ENCODE assay signal across 1 cellular context in the genomic region with DNA sequence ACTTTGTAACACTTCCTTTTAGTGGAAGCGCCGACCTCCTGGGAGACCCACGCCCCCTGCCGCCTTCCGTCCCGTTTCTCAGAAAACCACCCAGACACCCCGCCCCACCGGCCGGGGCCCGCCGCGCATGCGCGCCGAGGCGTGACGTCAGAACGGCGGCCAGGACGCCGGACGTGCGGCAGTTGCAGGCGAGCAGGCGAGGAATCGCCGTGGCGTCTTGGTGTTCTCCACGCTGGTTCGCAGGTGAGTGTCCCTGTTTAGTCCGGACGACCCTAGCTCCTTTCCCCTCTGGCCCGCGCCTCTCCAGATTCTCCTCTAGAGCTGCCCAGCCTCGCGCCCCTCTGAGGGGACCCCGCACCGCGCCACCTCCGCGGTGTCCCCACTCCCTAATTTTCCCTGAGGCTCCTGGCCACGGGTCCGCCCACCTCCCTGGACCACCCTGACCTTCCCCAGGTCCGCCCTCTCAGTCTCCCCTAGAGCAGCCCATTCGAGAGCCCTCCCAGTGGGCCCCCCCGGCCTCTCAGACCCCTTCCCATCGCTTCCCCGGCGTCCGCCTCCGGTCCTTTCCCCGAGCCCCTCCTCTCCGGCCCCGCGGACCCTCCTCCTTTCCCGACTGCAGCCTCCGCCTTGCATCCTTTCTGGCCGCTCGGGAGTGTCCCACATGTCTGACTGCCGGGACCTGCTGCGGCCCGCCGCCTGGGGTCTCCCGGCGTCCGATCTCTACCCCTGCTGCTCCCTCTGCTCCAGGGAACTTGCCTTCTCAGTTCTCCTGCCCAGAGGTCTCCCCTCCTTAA.
TF ChIP-seq lines count a peak whose summit lies in the region.

A gene with protein sequence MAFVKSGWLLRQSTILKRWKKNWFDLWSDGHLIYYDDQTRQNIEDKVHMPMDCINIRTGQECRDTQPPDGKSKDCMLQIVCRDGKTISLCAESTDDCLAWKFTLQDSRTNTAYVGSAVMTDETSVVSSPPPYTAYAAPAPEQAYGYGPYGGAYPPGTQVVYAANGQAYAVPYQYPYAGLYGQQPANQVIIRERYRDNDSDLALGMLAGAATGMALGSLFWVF (plus strand): TSS at position 181 of the 794 bp plus-strand sequence. CDS start 15,606 bp downstream, outside the sequence.

TF ChIP-seq in HepG2, 621 proteins besides CTCF, POLR2A, EP300 and RAD21 (continued from another document and continues in another):
- TF ChIP-seq, protein P1, sequence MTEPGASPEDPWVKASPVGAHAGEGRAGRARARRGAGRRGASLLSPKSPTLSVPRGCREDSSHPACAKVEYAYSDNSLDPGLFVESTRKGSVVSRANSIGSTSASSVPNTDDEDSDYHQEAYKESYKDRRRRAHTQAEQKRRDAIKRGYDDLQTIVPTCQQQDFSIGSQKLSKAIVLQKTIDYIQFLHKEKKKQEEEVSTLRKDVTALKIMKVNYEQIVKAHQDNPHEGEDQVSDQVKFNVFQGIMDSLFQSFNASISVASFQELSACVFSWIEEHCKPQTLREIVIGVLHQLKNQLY (CRISPR knock-in tag; IDR thresholded peaks at IDR 0.05): no peak
- TF ChIP-seq ZNF441 (CRISPR knock-in tag; IDR thresholded peaks at IDR 0.05; ENCODE audit: borderline replicate concordance) (peak; percentile 73; the same call in 1 of the 2 replicates), ZNF572 (CRISPR knock-in tag; IDR thresholded peaks at IDR 0.05) (peak; percentile 89; the same call in 1 of the 2 replicates), JDP2 (CRISPR knock-in tag; IDR thresholded peaks at IDR 0.05; ENCODE audit: borderline replicate concordance) (no peak), HNRNPK (IDR thresholded peaks at IDR 0.05; ENCODE audit: low read depth, low read length, poor library complexity, severe bottlenecking) (no peak), FIP1L1 (IDR thresholded peaks at IDR 0.05; ENCODE audit: borderline replicate concordance, insufficient read depth, low read depth, low read length) (no peak), NR2C2 (CRISPR knock-in tag; IDR thresholded peaks at IDR 0.05; ENCODE audit: borderline replicate concordance) (no peak; the same call in 1 of the 2 replicates), NCOA2 (CRISPR knock-in tag; IDR thresholded peaks at IDR 0.05) (no peak), HOXD1 (CRISPR knock-in tag; IDR thresholded peaks at IDR 0.05) (no peak), ZNF180 (CRISPR knock-in tag; IDR thresholded peaks at IDR 0.05; ENCODE audit: borderline replicate concordance, low read depth) (no peak), ATF1 (CRISPR knock-in tag; IDR thresholded peaks at IDR 0.05) (peak; percentile 82), DNMT1 (CRISPR knock-in tag; IDR thresholded peaks at IDR 0.05) (0 out of 2 replicates have a peak, but pooled peaks have one; percentile 85), ZNF619 (CRISPR knock-in tag; IDR thresholded peaks at IDR 0.05) (no peak), DPF2 (CRISPR knock-in tag; IDR thresholded peaks at IDR 0.05; ENCODE audit: borderline replicate concordance, low read depth) (no peak), KMT2A (CRISPR knock-in tag; IDR thresholded peaks at IDR 0.05) (no peak; the same call in 1 of the 2 replicates), REPIN1 (CRISPR knock-in tag; IDR thresholded peaks at IDR 0.05; ENCODE audit: borderline replicate concordance, low read depth) (no peak), HDAC2 (CRISPR knock-in tag; IDR thresholded peaks at IDR 0.05) (0 out of 2 replicates have a peak, but pooled peaks have one; percentile 21), ZMYM4 (CRISPR knock-in tag; IDR thresholded peaks at IDR 0.05) (no peak), PCBP2 (optimal IDR thresholded peaks at IDR 0.05; ENCODE audit: low read depth, low read length, poor library complexity, severe bottlenecking) (no peak), TAF15 (IDR thresholded peaks at IDR 0.05; ENCODE audit: low read depth, low read length, poor library complexity, severe bottlenecking) (peak; percentile 79), ZNF367 (CRISPR knock-in tag; IDR thresholded peaks at IDR 0.05; ENCODE audit: borderline replicate concordance) (no peak), THYN1 (CRISPR knock-in tag; IDR thresholded peaks at IDR 0.05; ENCODE audit: borderline replicate concordance, low read depth) (no peak), ZNF850 (CRISPR knock-in tag; conservative IDR thresholded peaks at IDR 0.05) (no peak; the same call in 1 of the 2 replicates), KDM6A (CRISPR knock-in tag; IDR thresholded peaks at IDR 0.05; ENCODE audit: low read depth) (no peak), SCMH1 (CRISPR knock-in tag; IDR thresholded peaks at IDR 0.05; ENCODE audit: borderline replicate concordance) (no peak), ZNF615 (CRISPR knock-in tag; IDR thresholded peaks at IDR 0.05; ENCODE audit: borderline replicate concordance) (no peak), ZMAT3 (CRISPR knock-in tag; conservative IDR thresholded peaks at IDR 0.05) (peak; percentile 79), ZNF230 (CRISPR knock-in tag; IDR thresholded peaks at IDR 0.05) (no peak), ZNF772 (CRISPR knock-in tag; IDR thresholded peaks at IDR 0.05) (no peak; the same call in 1 of the 2 replicates)
- TF ChIP-seq, protein P2, sequence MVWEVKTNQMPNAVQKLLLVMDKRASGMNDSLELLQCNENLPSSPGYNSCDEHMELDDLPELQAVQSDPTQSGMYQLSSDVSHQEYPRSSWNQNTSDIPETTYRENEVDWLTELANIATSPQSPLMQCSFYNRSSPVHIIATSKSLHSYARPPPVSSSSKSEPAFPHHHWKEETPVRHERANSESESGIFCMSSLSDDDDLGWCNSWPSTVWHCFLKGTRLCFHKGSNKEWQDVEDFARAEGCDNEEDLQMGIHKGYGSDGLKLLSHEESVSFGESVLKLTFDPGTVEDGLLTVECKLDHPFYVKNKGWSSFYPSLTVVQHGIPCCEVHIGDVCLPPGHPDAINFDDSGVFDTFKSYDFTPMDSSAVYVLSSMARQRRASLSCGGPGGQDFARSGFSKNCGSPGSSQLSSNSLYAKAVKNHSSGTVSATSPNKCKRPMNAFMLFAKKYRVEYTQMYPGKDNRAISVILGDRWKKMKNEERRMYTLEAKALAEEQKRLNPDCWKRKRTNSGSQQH (CRISPR knock-in tag; IDR thresholded peaks at IDR 0.05; ENCODE audit: low read depth): peak; percentile 62; the same call in 1 of the 2 replicates
- TF ChIP-seq, protein P3, sequence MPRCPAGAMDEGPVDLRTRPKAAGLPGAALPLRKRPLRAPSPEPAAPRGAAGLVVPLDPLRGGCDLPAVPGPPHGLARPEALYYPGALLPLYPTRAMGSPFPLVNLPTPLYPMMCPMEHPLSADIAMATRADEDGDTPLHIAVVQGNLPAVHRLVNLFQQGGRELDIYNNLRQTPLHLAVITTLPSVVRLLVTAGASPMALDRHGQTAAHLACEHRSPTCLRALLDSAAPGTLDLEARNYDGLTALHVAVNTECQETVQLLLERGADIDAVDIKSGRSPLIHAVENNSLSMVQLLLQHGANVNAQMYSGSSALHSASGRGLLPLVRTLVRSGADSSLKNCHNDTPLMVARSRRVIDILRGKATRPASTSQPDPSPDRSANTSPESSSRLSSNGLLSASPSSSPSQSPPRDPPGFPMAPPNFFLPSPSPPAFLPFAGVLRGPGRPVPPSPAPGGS (CRISPR knock-in tag; IDR thresholded peaks at IDR 0.05): peak; percentile 66; the same call in 1 of the 2 replicates
- TF ChIP-seq, protein P4, sequence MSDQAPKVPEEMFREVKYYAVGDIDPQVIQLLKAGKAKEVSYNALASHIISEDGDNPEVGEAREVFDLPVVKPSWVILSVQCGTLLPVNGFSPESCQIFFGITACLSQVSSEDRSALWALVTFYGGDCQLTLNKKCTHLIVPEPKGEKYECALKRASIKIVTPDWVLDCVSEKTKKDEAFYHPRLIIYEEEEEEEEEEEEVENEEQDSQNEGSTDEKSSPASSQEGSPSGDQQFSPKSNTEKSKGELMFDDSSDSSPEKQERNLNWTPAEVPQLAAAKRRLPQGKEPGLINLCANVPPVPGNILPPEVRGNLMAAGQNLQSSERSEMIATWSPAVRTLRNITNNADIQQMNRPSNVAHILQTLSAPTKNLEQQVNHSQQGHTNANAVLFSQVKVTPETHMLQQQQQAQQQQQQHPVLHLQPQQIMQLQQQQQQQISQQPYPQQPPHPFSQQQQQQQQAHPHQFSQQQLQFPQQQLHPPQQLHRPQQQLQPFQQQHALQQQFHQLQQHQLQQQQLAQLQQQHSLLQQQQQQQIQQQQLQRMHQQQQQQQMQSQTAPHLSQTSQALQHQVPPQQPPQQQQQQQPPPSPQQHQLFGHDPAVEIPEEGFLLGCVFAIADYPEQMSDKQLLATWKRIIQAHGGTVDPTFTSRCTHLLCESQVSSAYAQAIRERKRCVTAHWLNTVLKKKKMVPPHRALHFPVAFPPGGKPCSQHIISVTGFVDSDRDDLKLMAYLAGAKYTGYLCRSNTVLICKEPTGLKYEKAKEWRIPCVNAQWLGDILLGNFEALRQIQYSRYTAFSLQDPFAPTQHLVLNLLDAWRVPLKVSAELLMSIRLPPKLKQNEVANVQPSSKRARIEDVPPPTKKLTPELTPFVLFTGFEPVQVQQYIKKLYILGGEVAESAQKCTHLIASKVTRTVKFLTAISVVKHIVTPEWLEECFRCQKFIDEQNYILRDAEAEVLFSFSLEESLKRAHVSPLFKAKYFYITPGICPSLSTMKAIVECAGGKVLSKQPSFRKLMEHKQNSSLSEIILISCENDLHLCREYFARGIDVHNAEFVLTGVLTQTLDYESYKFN (CRISPR knock-in tag; conservative IDR thresholded peaks at IDR 0.05): peak; percentile 29
- TF ChIP-seq, protein P5, sequence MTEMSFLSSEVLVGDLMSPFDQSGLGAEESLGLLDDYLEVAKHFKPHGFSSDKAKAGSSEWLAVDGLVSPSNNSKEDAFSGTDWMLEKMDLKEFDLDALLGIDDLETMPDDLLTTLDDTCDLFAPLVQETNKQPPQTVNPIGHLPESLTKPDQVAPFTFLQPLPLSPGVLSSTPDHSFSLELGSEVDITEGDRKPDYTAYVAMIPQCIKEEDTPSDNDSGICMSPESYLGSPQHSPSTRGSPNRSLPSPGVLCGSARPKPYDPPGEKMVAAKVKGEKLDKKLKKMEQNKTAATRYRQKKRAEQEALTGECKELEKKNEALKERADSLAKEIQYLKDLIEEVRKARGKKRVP (CRISPR knock-in tag; IDR thresholded peaks at IDR 0.05): no peak; a peak in 1 of 4 replicates
- TF ChIP-seq, protein P6, sequence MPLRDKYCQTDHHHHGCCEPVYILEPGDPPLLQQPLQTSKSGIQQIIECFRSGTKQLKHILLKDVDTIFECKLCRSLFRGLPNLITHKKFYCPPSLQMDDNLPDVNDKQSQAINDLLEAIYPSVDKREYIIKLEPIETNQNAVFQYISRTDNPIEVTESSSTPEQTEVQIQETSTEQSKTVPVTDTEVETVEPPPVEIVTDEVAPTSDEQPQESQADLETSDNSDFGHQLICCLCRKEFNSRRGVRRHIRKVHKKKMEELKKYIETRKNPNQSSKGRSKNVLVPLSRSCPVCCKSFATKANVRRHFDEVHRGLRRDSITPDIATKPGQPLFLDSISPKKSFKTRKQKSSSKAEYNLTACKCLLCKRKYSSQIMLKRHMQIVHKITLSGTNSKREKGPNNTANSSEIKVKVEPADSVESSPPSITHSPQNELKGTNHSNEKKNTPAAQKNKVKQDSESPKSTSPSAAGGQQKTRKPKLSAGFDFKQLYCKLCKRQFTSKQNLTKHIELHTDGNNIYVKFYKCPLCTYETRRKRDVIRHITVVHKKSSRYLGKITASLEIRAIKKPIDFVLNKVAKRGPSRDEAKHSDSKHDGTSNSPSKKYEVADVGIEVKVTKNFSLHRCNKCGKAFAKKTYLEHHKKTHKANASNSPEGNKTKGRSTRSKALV (CRISPR knock-in tag; IDR thresholded peaks at IDR 0.05): no peak
- TF ChIP-seq, protein P7, sequence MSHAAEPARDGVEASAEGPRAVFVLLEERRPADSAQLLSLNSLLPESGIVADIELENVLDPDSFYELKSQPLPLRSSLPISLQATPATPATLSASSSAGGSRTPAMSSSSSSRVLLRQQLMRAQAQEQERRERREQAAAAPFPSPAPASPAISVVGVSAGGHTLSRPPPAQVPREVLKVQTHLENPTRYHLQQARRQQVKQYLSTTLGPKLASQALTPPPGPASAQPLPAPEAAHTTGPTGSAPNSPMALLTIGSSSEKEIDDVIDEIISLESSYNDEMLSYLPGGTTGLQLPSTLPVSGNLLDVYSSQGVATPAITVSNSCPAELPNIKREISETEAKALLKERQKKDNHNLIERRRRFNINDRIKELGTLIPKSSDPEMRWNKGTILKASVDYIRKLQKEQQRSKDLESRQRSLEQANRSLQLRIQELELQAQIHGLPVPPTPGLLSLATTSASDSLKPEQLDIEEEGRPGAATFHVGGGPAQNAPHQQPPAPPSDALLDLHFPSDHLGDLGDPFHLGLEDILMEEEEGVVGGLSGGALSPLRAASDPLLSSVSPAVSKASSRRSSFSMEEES (CRISPR knock-in tag; IDR thresholded peaks at IDR 0.05): peak; percentile 28; the same call in 1 of the 2 replicates
- TF ChIP-seq, protein P8, sequence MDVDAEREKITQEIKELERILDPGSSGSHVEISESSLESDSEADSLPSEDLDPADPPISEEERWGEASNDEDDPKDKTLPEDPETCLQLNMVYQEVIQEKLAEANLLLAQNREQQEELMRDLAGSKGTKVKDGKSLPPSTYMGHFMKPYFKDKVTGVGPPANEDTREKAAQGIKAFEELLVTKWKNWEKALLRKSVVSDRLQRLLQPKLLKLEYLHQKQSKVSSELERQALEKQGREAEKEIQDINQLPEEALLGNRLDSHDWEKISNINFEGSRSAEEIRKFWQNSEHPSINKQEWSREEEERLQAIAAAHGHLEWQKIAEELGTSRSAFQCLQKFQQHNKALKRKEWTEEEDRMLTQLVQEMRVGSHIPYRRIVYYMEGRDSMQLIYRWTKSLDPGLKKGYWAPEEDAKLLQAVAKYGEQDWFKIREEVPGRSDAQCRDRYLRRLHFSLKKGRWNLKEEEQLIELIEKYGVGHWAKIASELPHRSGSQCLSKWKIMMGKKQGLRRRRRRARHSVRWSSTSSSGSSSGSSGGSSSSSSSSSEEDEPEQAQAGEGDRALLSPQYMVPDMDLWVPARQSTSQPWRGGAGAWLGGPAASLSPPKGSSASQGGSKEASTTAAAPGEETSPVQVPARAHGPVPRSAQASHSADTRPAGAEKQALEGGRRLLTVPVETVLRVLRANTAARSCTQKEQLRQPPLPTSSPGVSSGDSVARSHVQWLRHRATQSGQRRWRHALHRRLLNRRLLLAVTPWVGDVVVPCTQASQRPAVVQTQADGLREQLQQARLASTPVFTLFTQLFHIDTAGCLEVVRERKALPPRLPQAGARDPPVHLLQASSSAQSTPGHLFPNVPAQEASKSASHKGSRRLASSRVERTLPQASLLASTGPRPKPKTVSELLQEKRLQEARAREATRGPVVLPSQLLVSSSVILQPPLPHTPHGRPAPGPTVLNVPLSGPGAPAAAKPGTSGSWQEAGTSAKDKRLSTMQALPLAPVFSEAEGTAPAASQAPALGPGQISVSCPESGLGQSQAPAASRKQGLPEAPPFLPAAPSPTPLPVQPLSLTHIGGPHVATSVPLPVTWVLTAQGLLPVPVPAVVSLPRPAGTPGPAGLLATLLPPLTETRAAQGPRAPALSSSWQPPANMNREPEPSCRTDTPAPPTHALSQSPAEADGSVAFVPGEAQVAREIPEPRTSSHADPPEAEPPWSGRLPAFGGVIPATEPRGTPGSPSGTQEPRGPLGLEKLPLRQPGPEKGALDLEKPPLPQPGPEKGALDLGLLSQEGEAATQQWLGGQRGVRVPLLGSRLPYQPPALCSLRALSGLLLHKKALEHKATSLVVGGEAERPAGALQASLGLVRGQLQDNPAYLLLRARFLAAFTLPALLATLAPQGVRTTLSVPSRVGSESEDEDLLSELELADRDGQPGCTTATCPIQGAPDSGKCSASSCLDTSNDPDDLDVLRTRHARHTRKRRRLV (CRISPR knock-in tag; IDR thresholded peaks at IDR 0.05): peak; percentile 81
